8 cellular contexts compared by ENCODE assay signal in the genomic region with DNA sequence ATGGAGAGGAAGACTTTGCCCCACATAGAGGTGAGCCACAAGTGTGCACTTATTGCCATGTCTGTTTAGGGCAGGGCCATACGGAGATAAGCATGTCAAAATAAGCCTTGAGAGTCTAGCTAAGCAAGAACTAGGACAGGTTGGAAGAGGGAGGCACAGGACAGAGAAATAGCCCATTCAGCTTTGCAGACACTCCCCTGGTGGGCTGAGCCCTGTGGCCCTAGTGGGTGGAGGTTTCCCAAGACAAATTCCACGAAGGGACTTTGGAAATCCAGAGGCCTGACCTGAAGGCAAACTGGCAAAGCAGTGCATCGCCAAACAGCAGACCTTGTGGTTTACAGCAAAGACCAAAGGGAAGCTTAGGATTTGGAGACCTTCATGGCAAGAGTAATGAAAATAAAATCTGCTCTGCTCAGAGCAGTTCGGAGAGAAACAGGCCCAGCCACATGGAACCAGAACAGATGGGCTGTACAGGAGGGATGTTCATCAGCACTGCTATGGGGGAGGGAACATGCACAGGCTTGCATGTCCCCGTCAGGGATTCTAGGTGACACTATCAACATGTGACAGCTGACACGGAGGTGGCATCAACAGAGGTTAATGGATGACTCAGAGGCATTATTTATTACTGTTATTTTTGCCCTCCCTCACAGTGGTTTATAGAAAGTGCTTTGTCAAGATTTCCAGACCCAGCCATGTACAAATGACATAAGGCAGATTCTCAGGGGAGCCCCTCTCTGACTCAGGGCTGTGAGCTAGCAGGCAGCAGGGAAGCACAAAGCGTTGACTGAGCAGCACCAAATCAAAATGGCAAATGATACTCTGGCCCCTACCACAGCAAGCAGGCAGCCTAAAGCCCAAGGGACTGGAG.
DNase-seq lines count a peak whose midpoint lies in the region; ATAC-seq, FAIRE-seq and TF ChIP-seq lines count a peak whose summit lies in the region.

No MANE protein-coding gene starts in this region.

- H3K9me3 ChIP-seq in HepG2 (ENCODE audit: low read length), result no peaks in the 10 kb centered on the region
- H3K9me3 ChIP-seq in tibial nerve, result no peaks in the 10 kb centered on the region

- POLR2A ChIA-PET in HepG2 (lab: Yijun Ruan, JAX), result interaction anchor here (0.8 to 2.1 kb wide), 4 partner anchors 16 to 258 kb away, joined by 3 to 11 read pairs (median 6); no protein-coding TSS in a partner anchor

- H3K79me2 ChIP-seq in HepG2 (ENCODE audit: insufficient read depth, low read length), result no peaks in the 10 kb centered on the region

- H3K36me3 ChIP-seq in HepG2 (replicated peaks in 1 of 2; ENCODE audit: control insufficient read depth in 1 of 2, insufficient read depth in 2 of 2, low read length in 2 of 2), result no peaks in the 10 kb centered on the region
- H3K36me3 ChIP-seq in tibial nerve, result no peaks in the 10 kb centered on the region

- H2AFZ ChIP-seq in HepG2 (ENCODE audit: low read length), result no peak overlapping the region

- no peaks in the 10 kb centered on the region for H3K27me3 Mint-ChIP-seq in activated T-helper 17 cell treated with anti-CD3 and anti-CD28 coated beads, Interleukin-2, amount 50 U/mL, for 72 hours

- H3K27me3 ChIP-seq in HepG2 (ENCODE audit: control insufficient read depth in 1 of 2, insufficient read depth in 2 of 2, low read length in 2 of 2) (no peaks in the 10 kb centered on the region), tibial nerve (no peaks in the 10 kb centered on the region)

- intact Hi-C loops in HepG2 (cut with micrococcal nuclease; ENCODE audit: unreplicated experiment), result no loop called here

- no peak for TF ChIP-seq RAD21 in HepG2 (CRISPR knock-in tag; IDR thresholded peaks at IDR 0.05)

- H3K27ac ChIP-seq in HepG2 (ENCODE audit: extremely low read length, insufficient read depth, low read length), result peak overlapping the region; percentile 21
- H3K27ac ChIP-seq in tibial nerve, result peak overlapping the region in 3 of 4 donors; percentile 52 to 75 (median 66)

- no peak for FAIRE-seq in HepG2 (lab: Jason Lieb, UNC)

- ATAC-seq in GM19397 (IDR thresholded peaks at IDR 0.05; ENCODE audit: unreplicated experiment) (peak; percentile 60), HG03175 (IDR thresholded peaks at IDR 0.05; ENCODE audit: unreplicated experiment) (peak; percentile 82), HepG2 (peak; percentile 73)
- peak; percentile 94 for ATAC-seq in activated T-helper 17 cell treated with anti-CD3 and anti-CD28 coated beads, Interleukin-2, amount 50 U/mL, for 72 hours (replicated peaks)

- no TSS peak for BruUV-seq in HepG2 (replicated peaks; lab: Mats Ljungman, UMichigan)

- no peaks in the 10 kb centered on the region for H3K9me3 Mint-ChIP-seq in activated T-helper 17 cell treated with anti-CD3 and anti-CD28 coated beads, Interleukin-2, amount 50 U/mL, for 72 hours

- peak overlapping the region; percentile 17 for H3K4me3 Mint-ChIP-seq in activated T-helper 17 cell treated with anti-CD3 and anti-CD28 coated beads, Interleukin-2, amount 50 U/mL, for 72 hours

- CTCF ChIA-PET in HepG2 (lab: Yijun Ruan, JAX; ENCODE audit: low intra/inter-chr PET ratio, low total read pairs), result no interaction called here

- H3K4me1 ChIP-seq in HepG2 (ENCODE audit: insufficient read depth, low read length) (peaks cover 29% of the 10 kb centered on the region), tibial nerve (peaks cover 0 to 34% (median 11%) of the 10 kb centered on the region in 4 donors)

- DNase-seq in EL (peak; percentile 59), HepG2 (ENCODE audit: low spot score) (no peak), tibial nerve (ENCODE audit: low spot score in 2 of 2) (peak in 1 of 2 donors; percentile 52), epidermal melanocyte (ENCODE audit: insufficient read length, low spot score) (no peak), AML-193 (lab: John Stamatoyannopoulos, UW) (no peak)

- TF ChIP-seq POLR2A in HepG2 (IDR thresholded peaks at IDR 0.05; ENCODE audit: insufficient read depth in 1 of 2, low read depth in 2 of 2, low read length in 2 of 2) (no peak), tibial nerve (IDR thresholded peaks at IDR 0.05) (no peak)

- peak overlapping the region; percentile 36 for H3K27ac Mint-ChIP-seq in activated T-helper 17 cell treated with anti-CD3 and anti-CD28 coated beads, Interleukin-2, amount 50 U/mL, for 72 hours

- no peaks in the 10 kb centered on the region for H4K20me1 ChIP-seq in HepG2 (ENCODE audit: insufficient read depth, low read length)

- TF ChIP-seq EP300 in HepG2 (IDR thresholded peaks at IDR 0.05; ENCODE audit: low read depth in 2 of 2, low read length in 2 of 2), result no peak
- TF ChIP-seq EP300 in HepG2 (CRISPR knock-in tag; IDR thresholded peaks at IDR 0.05; ENCODE audit: borderline replicate concordance), result no peak
- peak in 1 of 2 donors; percentile 30 for TF ChIP-seq EP300 in tibial nerve (IDR thresholded peaks at IDR 0.05)

- 59% methylated on average over 7 of the region's 7 CpGs for WGBS in HepG2 (ENCODE audit: low lambda C conversion rate)
- WGBS in tibial nerve, 2 donors, result 43 to 55% methylated on average over 7 of the region's 7 CpGs

- TF ChIP-seq CTCF in HepG2 (CRISPR knock-in tag; IDR thresholded peaks at IDR 0.05) (no peak), tibial nerve (IDR thresholded peaks at IDR 0.05) (no peak)

- peaks cover 22% of the 10 kb centered on the region for H3K4me1 Mint-ChIP-seq in activated T-helper 17 cell treated with anti-CD3 and anti-CD28 coated beads, Interleukin-2, amount 50 U/mL, for 72 hours

- peak overlapping the region; percentile 13; the same call in 1 of the 2 replicates for H3K4me2 ChIP-seq in HepG2 (ENCODE audit: low read depth, low read length)

- H3K4me3 ChIP-seq in HepG2 (replicated peaks in 1 of 3; ENCODE audit: insufficient read depth in 1 of 3, low read depth in 2 of 3, low read length in 3 of 3) (no peak overlapping the region), tibial nerve (no peak overlapping the region)

- in situ Hi-C loops in HepG2 (cut with HindIII; ENCODE audit: extremely low pct_ligation_motif_present, low pct_unique_long_range_greater_than_20kb), result no loop called here

- H3K36me3 Mint-ChIP-seq in activated T-helper 17 cell treated with anti-CD3 and anti-CD28 coated beads, Interleukin-2, amount 50 U/mL, for 72 hours (ENCODE audit: low read depth), result no peaks in the 10 kb centered on the region

- H3K9ac ChIP-seq in HepG2 (ENCODE audit: insufficient read depth, low read depth, low read length), result peak overlapping the region; percentile 2; the same call in 1 of the 2 replicates

TF ChIP-seq in HepG2, 621 proteins besides CTCF, POLR2A, EP300 and RAD21:
- TF ChIP-seq, protein P1, sequence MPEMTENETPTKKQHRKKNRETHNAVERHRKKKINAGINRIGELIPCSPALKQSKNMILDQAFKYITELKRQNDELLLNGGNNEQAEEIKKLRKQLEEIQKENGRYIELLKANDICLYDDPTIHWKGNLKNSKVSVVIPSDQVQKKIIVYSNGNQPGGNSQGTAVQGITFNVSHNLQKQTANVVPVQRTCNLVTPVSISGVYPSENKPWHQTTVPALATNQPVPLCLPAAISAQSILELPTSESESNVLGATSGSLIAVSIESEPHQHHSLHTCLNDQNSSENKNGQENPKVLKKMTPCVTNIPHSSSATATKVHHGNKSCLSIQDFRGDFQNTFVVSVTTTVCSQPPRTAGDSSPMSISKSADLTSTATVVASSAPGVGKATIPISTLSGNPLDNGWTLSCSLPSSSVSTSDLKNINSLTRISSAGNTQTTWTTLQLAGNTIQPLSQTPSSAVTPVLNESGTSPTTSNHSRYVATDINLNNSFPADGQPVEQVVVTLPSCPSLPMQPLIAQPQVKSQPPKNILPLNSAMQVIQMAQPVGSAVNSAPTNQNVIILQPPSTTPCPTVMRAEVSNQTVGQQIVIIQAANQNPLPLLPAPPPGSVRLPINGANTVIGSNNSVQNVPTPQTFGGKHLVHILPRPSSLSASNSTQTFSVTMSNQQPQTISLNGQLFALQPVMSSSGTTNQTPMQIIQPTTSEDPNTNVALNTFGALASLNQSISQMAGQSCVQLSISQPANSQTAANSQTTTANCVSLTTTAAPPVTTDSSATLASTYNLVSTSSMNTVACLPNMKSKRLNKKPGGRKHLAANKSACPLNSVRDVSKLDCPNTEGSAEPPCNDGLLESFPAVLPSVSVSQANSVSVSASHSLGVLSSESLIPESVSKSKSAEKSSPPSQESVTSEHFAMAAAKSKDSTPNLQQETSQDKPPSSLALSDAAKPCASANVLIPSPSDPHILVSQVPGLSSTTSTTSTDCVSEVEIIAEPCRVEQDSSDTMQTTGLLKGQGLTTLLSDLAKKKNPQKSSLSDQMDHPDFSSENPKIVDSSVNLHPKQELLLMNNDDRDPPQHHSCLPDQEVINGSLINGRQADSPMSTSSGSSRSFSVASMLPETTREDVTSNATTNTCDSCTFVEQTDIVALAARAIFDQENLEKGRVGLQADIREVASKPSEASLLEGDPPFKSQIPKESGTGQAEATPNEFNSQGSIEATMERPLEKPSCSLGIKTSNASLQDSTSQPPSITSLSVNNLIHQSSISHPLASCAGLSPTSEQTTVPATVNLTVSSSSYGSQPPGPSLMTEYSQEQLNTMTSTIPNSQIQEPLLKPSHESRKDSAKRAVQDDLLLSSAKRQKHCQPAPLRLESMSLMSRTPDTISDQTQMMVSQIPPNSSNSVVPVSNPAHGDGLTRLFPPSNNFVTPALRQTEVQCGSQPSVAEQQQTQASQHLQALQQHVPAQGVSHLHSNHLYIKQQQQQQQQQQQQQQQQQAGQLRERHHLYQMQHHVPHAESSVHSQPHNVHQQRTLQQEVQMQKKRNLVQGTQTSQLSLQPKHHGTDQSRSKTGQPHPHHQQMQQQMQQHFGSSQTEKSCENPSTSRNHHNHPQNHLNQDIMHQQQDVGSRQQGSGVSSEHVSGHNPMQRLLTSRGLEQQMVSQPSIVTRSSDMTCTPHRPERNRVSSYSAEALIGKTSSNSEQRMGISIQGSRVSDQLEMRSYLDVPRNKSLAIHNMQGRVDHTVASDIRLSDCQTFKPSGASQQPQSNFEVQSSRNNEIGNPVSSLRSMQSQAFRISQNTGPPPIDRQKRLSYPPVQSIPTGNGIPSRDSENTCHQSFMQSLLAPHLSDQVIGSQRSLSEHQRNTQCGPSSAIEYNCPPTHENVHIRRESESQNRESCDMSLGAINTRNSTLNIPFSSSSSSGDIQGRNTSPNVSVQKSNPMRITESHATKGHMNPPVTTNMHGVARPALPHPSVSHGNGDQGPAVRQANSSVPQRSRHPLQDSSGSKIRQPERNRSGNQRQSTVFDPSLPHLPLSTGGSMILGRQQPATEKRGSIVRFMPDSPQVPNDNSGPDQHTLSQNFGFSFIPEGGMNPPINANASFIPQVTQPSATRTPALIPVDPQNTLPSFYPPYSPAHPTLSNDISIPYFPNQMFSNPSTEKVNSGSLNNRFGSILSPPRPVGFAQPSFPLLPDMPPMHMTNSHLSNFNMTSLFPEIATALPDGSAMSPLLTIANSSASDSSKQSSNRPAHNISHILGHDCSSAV (CRISPR knock-in tag; IDR thresholded peaks at IDR 0.05; ENCODE audit: borderline replicate concordance), result no peak
- no peak for TF ChIP-seq ZBTB7A (CRISPR knock-in tag; IDR thresholded peaks at IDR 0.05)
- TF ChIP-seq HNF4A (CRISPR knock-in tag; IDR thresholded peaks at IDR 0.05), result 0 out of 2 replicates have a peak, but pooled peaks have one; percentile 8
